Comparison of ENCODE assay signal across 8 cellular contexts in genomic region chr12:14418526-14418925, GRCh38. TPM values are rescaled to one million over a fixed set of nuclear protein-coding genes. Genes with fewer than 3 reads are reported as not detected.
DNase-seq lines count a peak whose midpoint lies in the region; ATAC-seq and TF ChIP-seq lines count a peak whose summit lies in the region.

No MANE protein-coding gene starts in this region.

- CTCF ChIA-PET in RWPE1 (lab: Yijun Ruan, JAX): no interaction called here

- no peaks in the 10 kb centered on the region for H3K27me3 ChIP-seq in prostate gland (replicated peaks; ENCODE audit: insufficient read depth)

- TF ChIP-seq CTCF in fibroblast of the aortic adventitia (IDR thresholded peaks at IDR 0.05; ENCODE audit: insufficient read depth, low read length) (peak; percentile 34), prostate gland (IDR thresholded peaks at IDR 0.05) (peak in 3 of 4 experiments; percentile 17 to 50 (median 37)), RWPE1 (conservative IDR thresholded peaks at IDR 0.05; ENCODE audit: low read depth) (no peak)

- intact Hi-C loops in prostate gland (cut with DNase I): no loop called here

- H3K27ac ChIP-seq in prostate gland (peak overlapping the region in 1 of 2 donors; percentile 15), RWPE1 (no peak overlapping the region)

- peak; percentile 46; the same call in 1 of the 3 replicates for ATAC-seq in SK-N-SH treated with all-trans-retinoic acid at 6 μM for 48 hours

- H3K4me3 ChIP-seq in fibroblast of the aortic adventitia (ENCODE audit: low read depth, low read length): no peak overlapping the region
- H3K4me3 ChIP-seq in prostate gland: no peak overlapping the region

- H3K9me3 ChIP-seq in prostate gland: no peaks in the 10 kb centered on the region

- POLR2A ChIA-PET in RWPE1 (lab: Yijun Ruan, JAX; ENCODE audit: low non-redundant PET): no interaction called here

- DNase-seq in HT-29 (ENCODE audit: low spot score) (peak; percentile 50), fibroblast of the aortic adventitia (ENCODE audit: low read depth) (peak; percentile 59), prostate gland (ENCODE audit: low spot score) (no peak), SKM-1 treated with dmso at 0.1 percent for 144 hours (lab: John Stamatoyannopoulos, UW; ENCODE audit: unreplicated experiment) (no peak), T1000 (lab: John Stamatoyannopoulos, UW) (no peak), RWPE1 (ENCODE audit: low spot score) (no peak)
- DNase-seq in stimulated activated naive CD4-positive, alpha-beta T cell treated with Interleukin-2 at 50 U/mL for 16 hours (lab: John Stamatoyannopoulos, UW): no peak

- 55% methylated on average over 2 of the region's 2 CpGs for WGBS in prostate gland

- no peaks in the 10 kb centered on the region for H3K36me3 ChIP-seq in prostate gland

- TF ChIP-seq POLR2A in prostate gland (IDR thresholded peaks at IDR 0.05): no peak

- H3K4me1 ChIP-seq in prostate gland (replicated peaks): peaks cover 6% of the 10 kb centered on the region

TF ChIP-seq in SK-N-SH treated with all-trans-retinoic acid at 6 μM for 48 hours, 23 proteins besides CTCF, POLR2A, EP300 and RAD21:
- TF ChIP-seq PATZ1 (CRISPR knock-in tag; IDR thresholded peaks at IDR 0.05; ENCODE audit: borderline replicate concordance): no peak
- no peak for TF ChIP-seq PPARA (CRISPR knock-in tag; IDR thresholded peaks at IDR 0.05; ENCODE audit: borderline replicate concordance)

RNA-seq across cellular contexts. Expression of gene ATF7IP, which starts 53.0 kb away (rescaled TPM):
- total RNA-seq in HT-29 (2014; rRNA removed; shearing (Covaris generic)): 10.4 and 11.1 TPM in 2 replicates
- total RNA-seq in fibroblast of the aortic adventitia (ENCODE audit: low replicate concordance) (48.1 and 164 TPM in 2 replicates), prostate gland (10 to 100 TPM; 47.1 to 49.9 TPM)

Comparison
In these comparisons a context has a peak if more than half of its experiments do, and no peak if none do; other contexts are left out.
1. DNase-seq: peak in HT-29 (single experiment) and fibroblast of the aortic adventitia (single experiment); none in prostate gland (single experiment), SKM-1 treated with dmso at 0.1 percent for 144 hours (single experiment), T1000 (single experiment), RWPE1 (single experiment) and stimulated activated naive CD4-positive, alpha-beta T cell treated with Interleukin-2 at 50 U/mL for 16 hours (single experiment).